ENCODE assay signal across 1 cellular context in the genomic region with DNA sequence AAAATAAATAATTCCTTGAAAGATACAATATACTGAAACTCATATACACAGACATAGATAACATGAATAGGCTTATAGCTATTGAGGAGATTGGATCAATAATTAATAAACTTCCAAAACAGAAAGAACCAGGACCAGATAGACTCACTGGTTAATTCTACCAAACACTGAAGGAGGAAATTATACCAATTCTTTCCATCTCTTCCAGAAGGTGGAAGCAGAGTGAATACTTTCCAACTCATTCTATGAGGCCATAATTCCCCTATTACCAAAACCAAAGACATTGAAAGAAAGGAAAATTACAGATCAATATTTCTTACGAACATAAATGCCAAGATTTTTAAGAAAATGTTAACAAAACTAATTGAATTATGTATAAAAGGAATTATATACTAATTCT.
TF ChIP-seq lines count a peak whose summit lies in the region.

No MANE protein-coding gene starts in this region.

TF ChIP-seq in liver, 16 proteins besides CTCF, POLR2A, EP300 and RAD21 (continued from another document):
- TF ChIP-seq, protein P1, sequence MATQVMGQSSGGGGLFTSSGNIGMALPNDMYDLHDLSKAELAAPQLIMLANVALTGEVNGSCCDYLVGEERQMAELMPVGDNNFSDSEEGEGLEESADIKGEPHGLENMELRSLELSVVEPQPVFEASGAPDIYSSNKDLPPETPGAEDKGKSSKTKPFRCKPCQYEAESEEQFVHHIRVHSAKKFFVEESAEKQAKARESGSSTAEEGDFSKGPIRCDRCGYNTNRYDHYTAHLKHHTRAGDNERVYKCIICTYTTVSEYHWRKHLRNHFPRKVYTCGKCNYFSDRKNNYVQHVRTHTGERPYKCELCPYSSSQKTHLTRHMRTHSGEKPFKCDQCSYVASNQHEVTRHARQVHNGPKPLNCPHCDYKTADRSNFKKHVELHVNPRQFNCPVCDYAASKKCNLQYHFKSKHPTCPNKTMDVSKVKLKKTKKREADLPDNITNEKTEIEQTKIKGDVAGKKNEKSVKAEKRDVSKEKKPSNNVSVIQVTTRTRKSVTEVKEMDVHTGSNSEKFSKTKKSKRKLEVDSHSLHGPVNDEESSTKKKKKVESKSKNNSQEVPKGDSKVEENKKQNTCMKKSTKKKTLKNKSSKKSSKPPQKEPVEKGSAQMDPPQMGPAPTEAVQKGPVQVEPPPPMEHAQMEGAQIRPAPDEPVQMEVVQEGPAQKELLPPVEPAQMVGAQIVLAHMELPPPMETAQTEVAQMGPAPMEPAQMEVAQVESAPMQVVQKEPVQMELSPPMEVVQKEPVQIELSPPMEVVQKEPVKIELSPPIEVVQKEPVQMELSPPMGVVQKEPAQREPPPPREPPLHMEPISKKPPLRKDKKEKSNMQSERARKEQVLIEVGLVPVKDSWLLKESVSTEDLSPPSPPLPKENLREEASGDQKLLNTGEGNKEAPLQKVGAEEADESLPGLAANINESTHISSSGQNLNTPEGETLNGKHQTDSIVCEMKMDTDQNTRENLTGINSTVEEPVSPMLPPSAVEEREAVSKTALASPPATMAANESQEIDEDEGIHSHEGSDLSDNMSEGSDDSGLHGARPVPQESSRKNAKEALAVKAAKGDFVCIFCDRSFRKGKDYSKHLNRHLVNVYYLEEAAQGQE (IDR thresholded peaks at IDR 0.05), result no peak
- TF ChIP-seq FOXA2 (IDR thresholded peaks at IDR 0.05) (no peak), NR2F2 (IDR thresholded peaks at IDR 0.05) (no peak), HNF4A (conservative IDR thresholded peaks at IDR 0.05) (no peak)
